Comparison of ENCODE assay signal across 1 cellular context in the genomic region with DNA sequence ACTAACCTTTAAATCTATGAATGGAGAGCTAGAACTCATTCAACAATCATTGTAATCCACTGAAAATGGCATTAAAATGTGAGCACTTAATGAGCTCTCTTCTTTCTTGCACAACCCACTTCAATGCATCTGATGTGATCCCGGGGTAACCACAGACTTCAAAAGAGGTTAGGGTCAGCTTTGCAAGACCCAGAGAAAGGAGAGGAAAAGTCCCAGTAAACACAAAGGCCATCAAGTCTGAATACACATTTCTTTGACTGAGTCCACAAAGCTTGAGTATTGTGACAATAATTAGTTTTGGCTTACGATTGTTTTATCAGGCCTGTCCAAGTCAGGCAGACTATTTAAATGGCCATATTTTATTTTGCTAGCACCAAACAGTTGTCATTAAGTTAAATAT.
TF ChIP-seq lines count a peak whose summit lies in the region.

No MANE protein-coding gene starts in this region.

TF ChIP-seq in H1, 55 proteins besides CTCF, POLR2A, EP300 and RAD21:
- TF ChIP-seq CEBPB (IDR thresholded peaks at IDR 0.05; ENCODE audit: low read depth, low read length) (peak; percentile 21; the same call in 1 of the 2 replicates), GABPA (IDR thresholded peaks at IDR 0.05; ENCODE audit: borderline replicate concordance, insufficient read depth, low read length) (no peak)
TF ChIP-seq in H1: peak in this region for 1.
